In genomic region chr3:14359348-14359747, GRCh38 we compare ENCODE assay signal across 21 cellular contexts. TPM values are rescaled to one million over a fixed set of nuclear protein-coding genes. Genes with fewer than 3 reads are reported as not detected.
DNase-seq lines count a peak whose midpoint lies in the region; ATAC-seq, FAIRE-seq and TF ChIP-seq lines count a peak whose summit lies in the region.
"Had no signal": no experiment of that assay in that cellular context is flagged by ENCODE, and none has a peak within 500 bp of the region (broad histone marks: within the 10 kb centered on the region; RNA-seq: fewer than 3 reads in every experiment).

No MANE protein-coding gene starts in this region.

- H3K4ac ChIP-seq in IMR-90 (ENCODE audit: low read depth, low read length), result peak overlapping the region; percentile 76
- no peak overlapping the region for H3K4ac ChIP-seq in H1 (replicated peaks; ENCODE audit: insufficient read length, low read depth, low read length)

- 100% methylated on average over 1 of the region's 3 CpGs; no CpG with 5 or more reads in 1 of the 2 experiments for WGBS in IMR-90 (ENCODE audit: extremely low coverage in 2 of 2, insufficient read length in 1 of 2), 2 experiments
- 92% methylated on average over 3 of the region's 3 CpGs; no CpG with 5 or more reads in 1 of the 2 experiments for WGBS in H1 (ENCODE audit: extremely low coverage in 1 of 2, insufficient coverage in 1 of 2, insufficient read length in 1 of 2, insufficient replicate concordance in 2 of 2, low coverage in 1 of 2, low lambda C conversion rate in 2 of 2, missing lambda C conversion rate in 1 of 2), 2 experiments
- 72 to 92% methylated on average over 3 of the region's 3 CpGs for WGBS in esophagus squamous epithelium, 2 donors

- H3K23me2 ChIP-seq in H1 (ENCODE audit: low read depth, low read length), result no peaks in the 10 kb centered on the region

- H2BK5ac ChIP-seq in IMR-90 (ENCODE audit: low read depth, low read length, poor library complexity, severe bottlenecking) (no peak overlapping the region), H1 (ENCODE audit: low read depth, low read length) (no peak overlapping the region)

- no peak overlapping the region for H2AK9ac ChIP-seq in IMR-90 (replicated peaks; ENCODE audit: low read depth, low read length, poor library complexity)

- no peak overlapping the region for H3K4me2 ChIP-seq in IMR-90 (ENCODE audit: low read depth, low read length)
- H3K4me2 ChIP-seq in H1 (ENCODE audit: insufficient read depth in 1 of 2, low read depth in 2 of 2, low read length in 2 of 2), result no peak overlapping the region
- H3K4me2 ChIP-seq: A549 had no signal

- H3K9ac ChIP-seq in IMR-90 (ENCODE audit: low read depth, low read length) (no peak overlapping the region), H1 (replicated peaks in 1 of 4; ENCODE audit: extremely low read depth in 1 of 4, low read depth in 3 of 4, low read length in 3 of 4) (no peak overlapping the region)

- no peak for TF ChIP-seq EP300 in H1 (IDR thresholded peaks at IDR 0.05; ENCODE audit: borderline replicate concordance in 1 of 2, low read depth in 2 of 2, low read length in 2 of 2)

- TF ChIP-seq CTCF in IMR-90 (conservative IDR thresholded peaks at IDR 0.05; ENCODE audit: low read depth, low read length), result no peak
- no peak for TF ChIP-seq CTCF in H1 (IDR thresholded peaks at IDR 0.05; ENCODE audit: control extremely low read depth in 1 of 3, insufficient read depth in 1 of 3, low read depth in 1 of 3, low read length in 3 of 3)
- TF ChIP-seq CTCF in nephron progenitor cell (IDR thresholded peaks at IDR 0.05), result no peak
- no peak for TF ChIP-seq CTCF in esophagus squamous epithelium (IDR thresholded peaks at IDR 0.05)
- no peak for TF ChIP-seq CTCF in dorsolateral prefrontal cortex (IDR thresholded peaks at IDR 0.05 in 54 of 56, conservative IDR thresholded peaks at IDR 0.05 in 2 of 56; ENCODE audit: low read depth in 1 of 56, partially characterized antibody in 56 of 56)

- H2BK12ac ChIP-seq in H1 (ENCODE audit: low read depth, low read length), result no peak overlapping the region

- no peak for TF ChIP-seq RAD21 in IMR-90 (IDR thresholded peaks at IDR 0.05; ENCODE audit: low read length)
- TF ChIP-seq RAD21 in H1 (IDR thresholded peaks at IDR 0.05 in 1 of 2, conservative IDR thresholded peaks at IDR 0.05 in 1 of 2; ENCODE audit: low read depth in 2 of 2, low read length in 2 of 2), result no peak

- H3K27ac Mint-ChIP-seq in activated T-helper 17 cell treated with anti-CD3 and anti-CD28 coated beads, Interleukin-2, amount 50 U/mL, for 72 hours, result peak overlapping the region; percentile 30
- H3K27ac Mint-ChIP-seq in nephron progenitor cell, result peak overlapping the region; percentile 31
- H3K27ac Mint-ChIP-seq: CD4-positive, alpha-beta memory T cell; H9 had no signal

- H3K27ac ChIP-seq in IMR-90 (ENCODE audit: insufficient read depth, low read length), result no peak overlapping the region
- no peak overlapping the region for H3K27ac ChIP-seq in H1 (ENCODE audit: low read depth, low read length)
- H3K27ac ChIP-seq in esophagus squamous epithelium, result no peak overlapping the region
- H3K27ac ChIP-seq in dorsolateral prefrontal cortex, result no peak overlapping the region
- H3K27ac ChIP-seq: A549 had no signal

- intact Hi-C loops in IMR-90 (cut with micrococcal nuclease), result no loop called here
- intact Hi-C loops in esophagus squamous epithelium (cut with DNase I), result no loop called here
- intact Hi-C loops in dorsolateral prefrontal cortex (cut with DNase I), result no loop called here

- peaks cover 23% of the 10 kb centered on the region for H3K9me1 ChIP-seq in IMR-90 (ENCODE audit: insufficient read depth, low read length)

- peak overlapping the region; percentile 92 for H4K91ac ChIP-seq in IMR-90 (ENCODE audit: insufficient read depth, low read depth, low read length)
- H4K91ac ChIP-seq in H1 (replicated peaks; ENCODE audit: insufficient read length, low read length), result no peak overlapping the region

- peak overlapping the region; percentile 46; the same call in 1 of the 2 replicates for H4K5ac ChIP-seq in IMR-90 (ENCODE audit: low read depth, low read length)
- H4K5ac ChIP-seq in H1 (ENCODE audit: insufficient read length, low read depth, low read length), result no peak overlapping the region

- H3K9me3 Mint-ChIP-seq in activated T-helper 17 cell treated with anti-CD3 and anti-CD28 coated beads, Interleukin-2, amount 50 U/mL, for 72 hours, result no peaks in the 10 kb centered on the region
- no peaks in the 10 kb centered on the region for H3K9me3 Mint-ChIP-seq in nephron progenitor cell
- H3K9me3 Mint-ChIP-seq: CD4-positive, alpha-beta memory T cell; H9 had no signal

- in situ Hi-C loops in IMR-90 (cut with MboI; ENCODE audit: low sequenced_read_pairs), result no loop called here

- no peak overlapping the region for H2AFZ ChIP-seq in IMR-90 (replicated peaks; ENCODE audit: low read length, poor library complexity)
- H2AFZ ChIP-seq in H1 (ENCODE audit: low read length), result no peak overlapping the region

- peak overlapping the region; percentile 73 for H2BK20ac ChIP-seq in IMR-90 (ENCODE audit: low read depth, low read length)
- H2BK20ac ChIP-seq in H1 (ENCODE audit: low read length), result no peak overlapping the region

- DNase-seq in IMR-90 (no peak), H1 (ENCODE audit: low read depth in 1 of 2, low spot score in 2 of 2) (no peak), nephron progenitor cell (no peak), AG08395 (ENCODE audit: low spot score) (no peak), esophagus squamous epithelium (lab: John Stamatoyannopoulos, UW) (no peak), dorsolateral prefrontal cortex (no peak), NCI-H128 (lab: John Stamatoyannopoulos, UW; ENCODE audit: unreplicated experiment) (no peak)
- DNase-seq: 8988T; ACHN; Calu3; CD4-positive, alpha-beta memory T cell; COR-L47; DMS53; DMS79 treated with DMSO at 0.1 percent for 48 hours; GF-D8; GOT3; H9 had no signal

- peaks cover 29% of the 10 kb centered on the region for H3K4me1 ChIP-seq in IMR-90 (ENCODE audit: control insufficient read depth, insufficient read depth, low read length)
- H3K4me1 ChIP-seq in H1 (replicated peaks in 1 of 4; ENCODE audit: control insufficient read depth in 3 of 4, insufficient read depth in 4 of 4, low read length in 3 of 4), result no peaks in the 10 kb centered on the region
- peaks cover 8 to 34% (median 12%) of the 10 kb centered on the region in 3 donors for H3K4me1 ChIP-seq in esophagus squamous epithelium
- H3K4me1 ChIP-seq: A549 had no signal

- no peak overlapping the region for H3K56ac ChIP-seq in IMR-90 (ENCODE audit: extremely low read depth, insufficient read depth, low read length)
- H3K56ac ChIP-seq in H1 (replicated peaks; ENCODE audit: insufficient read length, low read depth, low read length), result no peak overlapping the region

- peak overlapping the region; percentile 55 for H3K23ac ChIP-seq in IMR-90 (ENCODE audit: low read depth, low read length)
- H3K23ac ChIP-seq in H1 (ENCODE audit: insufficient read length), result no peak overlapping the region

- H3K27me3 ChIP-seq in IMR-90 (ENCODE audit: control insufficient read depth, insufficient read depth, low read length), result no peaks in the 10 kb centered on the region; the same call in 1 of the 2 replicates
- no peaks in the 10 kb centered on the region for H3K27me3 ChIP-seq in H1 (replicated peaks in 1 of 4; ENCODE audit: control insufficient read depth in 3 of 4, extremely low read depth in 1 of 4, insufficient read depth in 3 of 4, low read length in 3 of 4)
- peaks cover 0 to 91% (median 0%) of the 10 kb centered on the region in 4 donors for H3K27me3 ChIP-seq in esophagus squamous epithelium
- H3K27me3 ChIP-seq in dorsolateral prefrontal cortex, result no peaks in the 10 kb centered on the region

- H3K79me1 ChIP-seq in IMR-90 (ENCODE audit: low read depth in 1 of 2, low read length in 2 of 2), result no peaks in the 10 kb centered on the region
- H3K79me1 ChIP-seq in H1 (ENCODE audit: low read depth, low read length), result no peaks in the 10 kb centered on the region

- peak overlapping the region; percentile 84 for H2AK5ac ChIP-seq in IMR-90 (ENCODE audit: low read depth, low read length)
- no peak overlapping the region for H2AK5ac ChIP-seq in H1 (ENCODE audit: low read depth, low read length)

- no TSS peak for BruUV-seq in IMR-90 (replicated peaks; lab: Mats Ljungman, UMichigan)

- H2BK120ac ChIP-seq in IMR-90 (ENCODE audit: low read depth, low read length), result peak overlapping the region; percentile 69
- no peak overlapping the region for H2BK120ac ChIP-seq in H1 (replicated peaks; ENCODE audit: low read depth, low read length)

- no peaks in the 10 kb centered on the region for H3K79me2 ChIP-seq in H1 (ENCODE audit: control insufficient read depth in 1 of 2, insufficient read depth in 2 of 2, low read length in 2 of 2)

- dilution Hi-C loops in IMR-90 (cut with HindIII; ENCODE audit: low sequenced_read_pairs, unreplicated experiment), result no loop called here

- no peak for TF ChIP-seq POLR2A in IMR-90 (IDR thresholded peaks at IDR 0.05; ENCODE audit: low read depth, low read length)
- no peak for TF ChIP-seq POLR2A in H1 (IDR thresholded peaks at IDR 0.05; ENCODE audit: control extremely low read depth in 1 of 2, low read depth in 2 of 2, low read length in 2 of 2)
- TF ChIP-seq POLR2A in esophagus squamous epithelium (IDR thresholded peaks at IDR 0.05), result no peak

- FAIRE-seq in H1 (lab: Jason Lieb, UNC), result no peak
- FAIRE-seq: A549, GM12891 had no signal

- CTCF ChIA-PET in IMR-90 (lab: Yijun Ruan, JAX) (interaction anchor here (1.0 kb wide), 1 partner anchor 43 kb away, joined by 3 read pairs; the partner anchor contains the start of gene SLC6A6), H1 (lab: Charles Lee; ENCODE audit: partially characterized antibody) (interaction anchor here (0.9 to 4.2 kb wide), 9 partner anchors 9 to 99 kb away, joined by 3 to 19 read pairs (median 6); no protein-coding TSS in a partner anchor)

- H3K9me3 ChIP-seq in IMR-90 (ENCODE audit: control insufficient read depth, insufficient read depth, low read length), result no peaks in the 10 kb centered on the region
- no peaks in the 10 kb centered on the region for H3K9me3 ChIP-seq in H1 (ENCODE audit: insufficient read depth in 2 of 2, low read depth in 1 of 2, low read length in 1 of 2)
- H3K9me3 ChIP-seq in esophagus squamous epithelium, result no peaks in the 10 kb centered on the region
- H3K9me3 ChIP-seq: A549 had no signal

- no peak overlapping the region for H3K4me3 Mint-ChIP-seq in activated T-helper 17 cell treated with anti-CD3 and anti-CD28 coated beads, Interleukin-2, amount 50 U/mL, for 72 hours
- H3K4me3 Mint-ChIP-seq in nephron progenitor cell, result no peak overlapping the region

- H3K36me3 ChIP-seq in IMR-90 (ENCODE audit: control insufficient read depth, insufficient read depth, low read length) (no peaks in the 10 kb centered on the region), H1 (ENCODE audit: control insufficient read depth in 2 of 4, insufficient read depth in 4 of 4, low read length in 3 of 4) (no peaks in the 10 kb centered on the region), esophagus squamous epithelium (no peaks in the 10 kb centered on the region)

- H4K8ac ChIP-seq in IMR-90 (ENCODE audit: low read depth in 2 of 2, low read length in 2 of 2) (peak overlapping the region; percentile 18 to 57; a peak in 2 of 4 replicates), H1 (ENCODE audit: extremely low read depth, insufficient read depth, low read length) (no peak overlapping the region; the same call in 1 of the 2 replicates)

- peak overlapping the region; percentile 90; the same call in 1 of the 2 replicates for H3K14ac ChIP-seq in IMR-90 (replicated peaks; ENCODE audit: low read depth, low read length)
- H3K14ac ChIP-seq in H1 (ENCODE audit: insufficient read length), result no peak overlapping the region

- POLR2A ChIA-PET in IMR-90 (lab: Charles Lee; ENCODE audit: unreplicated experiment) (no interaction called here), H1 (lab: Charles Lee; ENCODE audit: partially characterized antibody) (no interaction called here)

- peak overlapping the region; percentile 62; the same call in 2 of the 3 replicates for H2BK15ac ChIP-seq in IMR-90 (ENCODE audit: low read depth, low read length)
- H2BK15ac ChIP-seq in H1 (ENCODE audit: low read length), result peak overlapping the region; percentile 21; the same call in 1 of the 2 replicates

- H3K4me1 Mint-ChIP-seq in activated T-helper 17 cell treated with anti-CD3 and anti-CD28 coated beads, Interleukin-2, amount 50 U/mL, for 72 hours, result no peaks in the 10 kb centered on the region
- H3K4me1 Mint-ChIP-seq in nephron progenitor cell, result peaks cover 45% of the 10 kb centered on the region
- H3K4me1 Mint-ChIP-seq: CD4-positive, alpha-beta memory T cell had no signal

- H3K4me3 ChIP-seq in IMR-90 (ENCODE audit: insufficient read depth, low read depth, low read length) (no peak overlapping the region), H1 (ENCODE audit: extremely low read depth in 1 of 4, insufficient read depth in 2 of 4, low read depth in 3 of 4, low read length in 4 of 4) (no peak overlapping the region), esophagus squamous epithelium (no peak overlapping the region), dorsolateral prefrontal cortex (no peak overlapping the region)
- H3K4me3 ChIP-seq: A549 had no signal

- no peaks in the 10 kb centered on the region for H3K27me3 Mint-ChIP-seq in activated T-helper 17 cell treated with anti-CD3 and anti-CD28 coated beads, Interleukin-2, amount 50 U/mL, for 72 hours
- H3K27me3 Mint-ChIP-seq in nephron progenitor cell (ENCODE audit: low read depth, poor library complexity), result peaks cover 9% of the 10 kb centered on the region
- H3K27me3 Mint-ChIP-seq: CD4-positive, alpha-beta memory T cell had no signal

- H4K20me1 ChIP-seq in IMR-90 (ENCODE audit: insufficient read depth, low read length) (no peaks in the 10 kb centered on the region), H1 (replicated peaks in 1 of 2; ENCODE audit: control insufficient read depth in 1 of 2, insufficient read depth in 2 of 2, low read length in 2 of 2) (no peaks in the 10 kb centered on the region)

- H3K36me3 Mint-ChIP-seq in activated T-helper 17 cell treated with anti-CD3 and anti-CD28 coated beads, Interleukin-2, amount 50 U/mL, for 72 hours (ENCODE audit: low read depth), result no peaks in the 10 kb centered on the region
- no peaks in the 10 kb centered on the region for H3K36me3 Mint-ChIP-seq in nephron progenitor cell (ENCODE audit: low read depth)
- H3K36me3 Mint-ChIP-seq: CD4-positive, alpha-beta memory T cell had no signal

- H3K18ac ChIP-seq in IMR-90 (ENCODE audit: low read depth, low read length), result peak overlapping the region; percentile 39
- H3K18ac ChIP-seq in H1 (ENCODE audit: extremely low read depth, low read length), result no peak overlapping the region

- ATAC-seq in IMR-90 (ENCODE audit: low read depth), result no peak
- no peak for ATAC-seq in activated T-helper 17 cell treated with anti-CD3 and anti-CD28 coated beads, Interleukin-2, amount 50 U/mL, for 72 hours (replicated peaks)
- ATAC-seq: HCT116 had no signal

RNA-seq across cellular contexts. Expression of gene SLC6A6, which starts 43.1 kb away (rescaled TPM):
- total RNA-seq in IMR-90 (2012; rRNA removed), result 29.9 and 32.5 TPM in 2 replicates
- 39.3 and 39.4 TPM in 2 replicates for polyA plus RNA-seq in IMR-90 (2012; rRNA removed)
- 14.9 and 24.2 TPM in 2 replicates for polyA plus RNA-seq in IMR-90 (2012; cell fraction: cytosol; rRNA removed)
- polyA plus RNA-seq in IMR-90 (2012; cell fraction: nucleus; rRNA removed; ENCODE audit: low replicate concordance), result 70.6 and 99.2 TPM in 2 replicates
- total RNA-seq in activated T-helper 17 cell treated with anti-CD3 and anti-CD28 coated beads, Interleukin-2, amount 50 U/mL, for 72 hours, result 100 to 1,000 TPM in 1 of 2 donors, 10 to 100 TPM in 1; 80.1 to 219 TPM
- total RNA-seq in H1 (2021; fragmentation: NEBNext Ultra II Directional; extraction: Animal tissue kit (Norgen Biotek cat#: 25700)), result 140 and 144 TPM in 2 replicates
- 66.2 and 77.8 TPM in 2 replicates for polyA plus RNA-seq in H1 (2011; rRNA removed)
- 69.0 TPM for polyA plus RNA-seq in H1 (2011; cell fraction: cytosol; rRNA removed)
- polyA plus RNA-seq in H1 (2011; cell fraction: nucleus; rRNA removed), result 164 TPM
- polyA plus RNA-seq in H1 (2012, experiment 1 of 2), result 61.4 to 78.1 TPM (median 74.2 TPM) in 4 replicates
- polyA plus RNA-seq in H1 (2012, experiment 2 of 2), result 45.2 TPM
- 158 TPM for polyA plus RNA-seq in H1 (2013, experiment 1 of 2)
- 135 TPM for polyA plus RNA-seq in H1 (2013, experiment 2 of 2)
- polyA minus RNA-seq in H1 (2011; rRNA and poly(A)+ RNA removed), result 242 and 245 TPM in 2 replicates
- 135 TPM for polyA minus RNA-seq in H1 (2011; cell fraction: cytosol; rRNA and poly(A)+ RNA removed)
- polyA minus RNA-seq in H1 (2011; cell fraction: nucleus; rRNA and poly(A)+ RNA removed), result 104 TPM
- total RNA-seq in esophagus squamous epithelium, result 10 to 100 TPM; 14.4 to 35.7 (median 17.0) TPM
- 10 to 100 TPM; 17.9 to 78.1 (median 30.7) TPM for total RNA-seq in dorsolateral prefrontal cortex
